In the genomic region with DNA sequence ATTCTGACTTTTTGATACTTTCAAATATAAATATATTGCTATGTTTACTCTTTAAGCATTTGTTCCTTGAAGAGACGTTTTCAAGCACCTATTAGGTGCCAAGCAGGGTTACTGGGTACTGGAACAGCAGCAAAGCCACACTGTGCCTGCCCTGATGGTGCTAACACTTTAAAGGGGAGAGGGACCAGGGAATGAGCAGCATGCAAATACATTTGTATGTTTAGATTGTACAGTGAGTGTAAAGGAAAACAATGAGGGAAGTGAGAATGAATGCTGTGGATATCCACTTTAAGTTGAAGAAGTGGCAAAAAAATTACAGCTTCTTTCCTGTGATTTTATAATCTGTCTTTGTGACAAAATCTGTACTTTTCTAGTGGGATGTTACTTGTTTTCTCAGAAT, we compare ENCODE assay signal across 1 cellular context.
TF ChIP-seq lines count a peak whose summit lies in the region.

No MANE protein-coding gene starts in this region.

TF ChIP-seq in K562, 482 proteins besides CTCF, POLR2A, EP300 and RAD21 (continued from another document):
- TF ChIP-seq, protein P1, sequence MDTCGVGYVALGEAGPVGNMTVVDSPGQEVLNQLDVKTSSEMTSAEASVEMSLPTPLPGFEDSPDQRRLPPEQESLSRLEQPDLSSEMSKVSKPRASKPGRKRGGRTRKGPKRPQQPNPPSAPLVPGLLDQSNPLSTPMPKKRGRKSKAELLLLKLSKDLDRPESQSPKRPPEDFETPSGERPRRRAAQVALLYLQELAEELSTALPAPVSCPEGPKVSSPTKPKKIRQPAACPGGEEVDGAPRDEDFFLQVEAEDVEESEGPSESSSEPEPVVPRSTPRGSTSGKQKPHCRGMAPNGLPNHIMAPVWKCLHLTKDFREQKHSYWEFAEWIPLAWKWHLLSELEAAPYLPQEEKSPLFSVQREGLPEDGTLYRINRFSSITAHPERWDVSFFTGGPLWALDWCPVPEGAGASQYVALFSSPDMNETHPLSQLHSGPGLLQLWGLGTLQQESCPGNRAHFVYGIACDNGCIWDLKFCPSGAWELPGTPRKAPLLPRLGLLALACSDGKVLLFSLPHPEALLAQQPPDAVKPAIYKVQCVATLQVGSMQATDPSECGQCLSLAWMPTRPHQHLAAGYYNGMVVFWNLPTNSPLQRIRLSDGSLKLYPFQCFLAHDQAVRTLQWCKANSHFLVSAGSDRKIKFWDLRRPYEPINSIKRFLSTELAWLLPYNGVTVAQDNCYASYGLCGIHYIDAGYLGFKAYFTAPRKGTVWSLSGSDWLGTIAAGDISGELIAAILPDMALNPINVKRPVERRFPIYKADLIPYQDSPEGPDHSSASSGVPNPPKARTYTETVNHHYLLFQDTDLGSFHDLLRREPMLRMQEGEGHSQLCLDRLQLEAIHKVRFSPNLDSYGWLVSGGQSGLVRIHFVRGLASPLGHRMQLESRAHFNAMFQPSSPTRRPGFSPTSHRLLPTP (IDR thresholded peaks at IDR 0.05; ENCODE audit: borderline replicate concordance, extremely low read depth, insufficient read length), result no peak
- no peak for TF ChIP-seq ZNF134 (CRISPR knock-in tag; conservative IDR thresholded peaks at IDR 0.05)
- TF ChIP-seq, protein P2, sequence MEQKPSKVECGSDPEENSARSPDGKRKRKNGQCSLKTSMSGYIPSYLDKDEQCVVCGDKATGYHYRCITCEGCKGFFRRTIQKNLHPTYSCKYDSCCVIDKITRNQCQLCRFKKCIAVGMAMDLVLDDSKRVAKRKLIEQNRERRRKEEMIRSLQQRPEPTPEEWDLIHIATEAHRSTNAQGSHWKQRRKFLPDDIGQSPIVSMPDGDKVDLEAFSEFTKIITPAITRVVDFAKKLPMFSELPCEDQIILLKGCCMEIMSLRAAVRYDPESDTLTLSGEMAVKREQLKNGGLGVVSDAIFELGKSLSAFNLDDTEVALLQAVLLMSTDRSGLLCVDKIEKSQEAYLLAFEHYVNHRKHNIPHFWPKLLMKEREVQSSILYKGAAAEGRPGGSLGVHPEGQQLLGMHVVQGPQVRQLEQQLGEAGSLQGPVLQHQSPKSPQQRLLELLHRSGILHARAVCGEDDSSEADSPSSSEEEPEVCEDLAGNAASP (IDR thresholded peaks at IDR 0.05), result no peak
- TF ChIP-seq NFATC3 (IDR thresholded peaks at IDR 0.05), result no peak
- no peak for TF ChIP-seq ZNF695 (CRISPR knock-in tag; IDR thresholded peaks at IDR 0.05)
- TF ChIP-seq, protein P3, sequence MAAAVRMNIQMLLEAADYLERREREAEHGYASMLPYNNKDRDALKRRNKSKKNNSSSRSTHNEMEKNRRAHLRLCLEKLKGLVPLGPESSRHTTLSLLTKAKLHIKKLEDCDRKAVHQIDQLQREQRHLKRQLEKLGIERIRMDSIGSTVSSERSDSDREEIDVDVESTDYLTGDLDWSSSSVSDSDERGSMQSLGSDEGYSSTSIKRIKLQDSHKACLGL (CRISPR knock-in tag; IDR thresholded peaks at IDR 0.05; ENCODE audit: borderline replicate concordance, poor library complexity, severe bottlenecking), result no peak
- no peak for TF ChIP-seq PCBP1 (IDR thresholded peaks at IDR 0.05; ENCODE audit: low read depth, low read length, poor library complexity, severe bottlenecking)
- no peak for TF ChIP-seq ETS2 (tag; IDR thresholded peaks at IDR 0.05; ENCODE audit: borderline replicate concordance, poor library complexity, severe bottlenecking)
- TF ChIP-seq, protein P4, sequence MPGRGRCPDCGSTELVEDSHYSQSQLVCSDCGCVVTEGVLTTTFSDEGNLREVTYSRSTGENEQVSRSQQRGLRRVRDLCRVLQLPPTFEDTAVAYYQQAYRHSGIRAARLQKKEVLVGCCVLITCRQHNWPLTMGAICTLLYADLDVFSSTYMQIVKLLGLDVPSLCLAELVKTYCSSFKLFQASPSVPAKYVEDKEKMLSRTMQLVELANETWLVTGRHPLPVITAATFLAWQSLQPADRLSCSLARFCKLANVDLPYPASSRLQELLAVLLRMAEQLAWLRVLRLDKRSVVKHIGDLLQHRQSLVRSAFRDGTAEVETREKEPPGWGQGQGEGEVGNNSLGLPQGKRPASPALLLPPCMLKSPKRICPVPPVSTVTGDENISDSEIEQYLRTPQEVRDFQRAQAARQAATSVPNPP (IDR thresholded peaks at IDR 0.05; ENCODE audit: borderline replicate concordance, insufficient read depth, insufficient read length), result no peak
- TF ChIP-seq, protein P5, sequence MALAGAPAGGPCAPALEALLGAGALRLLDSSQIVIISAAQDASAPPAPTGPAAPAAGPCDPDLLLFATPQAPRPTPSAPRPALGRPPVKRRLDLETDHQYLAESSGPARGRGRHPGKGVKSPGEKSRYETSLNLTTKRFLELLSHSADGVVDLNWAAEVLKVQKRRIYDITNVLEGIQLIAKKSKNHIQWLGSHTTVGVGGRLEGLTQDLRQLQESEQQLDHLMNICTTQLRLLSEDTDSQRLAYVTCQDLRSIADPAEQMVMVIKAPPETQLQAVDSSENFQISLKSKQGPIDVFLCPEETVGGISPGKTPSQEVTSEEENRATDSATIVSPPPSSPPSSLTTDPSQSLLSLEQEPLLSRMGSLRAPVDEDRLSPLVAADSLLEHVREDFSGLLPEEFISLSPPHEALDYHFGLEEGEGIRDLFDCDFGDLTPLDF (CRISPR knock-in tag; IDR thresholded peaks at IDR 0.05), result no peak
- no peak for TF ChIP-seq ZBTB1 (CRISPR knock-in tag; IDR thresholded peaks at IDR 0.05; ENCODE audit: borderline replicate concordance, low read depth)
- no peak for TF ChIP-seq POLR2G (IDR thresholded peaks at IDR 0.05; ENCODE audit: low read depth, low read length)
- TF ChIP-seq CSDE1 (IDR thresholded peaks at IDR 0.05), result no peak
- TF ChIP-seq PRPF4 (IDR thresholded peaks at IDR 0.05; ENCODE audit: insufficient read depth, low read depth, low read length, poor library complexity, severe bottlenecking), result no peak
